22 cellular contexts compared by ENCODE assay signal in genomic region chr5:56580864-56581263, GRCh38.
"Had no signal": no experiment of that assay in that cellular context is flagged by ENCODE, and none has a peak within 500 bp of the region (broad histone marks: within the 10 kb centered on the region; RNA-seq: fewer than 3 reads in every experiment).

No MANE protein-coding gene starts in this region.

- H3K4me3 ChIP-seq: coronary artery, lower lobe of right lung, neural progenitor cell, right lobe of liver, skin epidermis, transverse colon had no signal

- H2AFZ ChIP-seq: neural progenitor cell had no signal

- H3K9me3 Mint-ChIP-seq: activated T-helper 1 cell treated with anti-CD3 and anti-CD28 coated beads, Interleukin-12 subunit alpha, Interleukin-12 subunit beta, Interleukin-2, Interleukin-4 antibody, amounts not matched to agents 30 ng/mL and 10 ng/mL and 1 ng/mL, durations not matched to agents 14 hours and 24 hours and 36 hours; stimulated activated effector memory CD8-positive, alpha-beta T cell treated with anti-CD3 and anti-CD28 coated beads, Interleukin-12 subunit alpha, Interleukin-12 subunit beta, amount 100 ng/mL, for 72 hours had no signal

- ATAC-seq: activated CD8-positive, alpha-beta T cell treated with anti-CD3 and anti-CD28 coated beads, Interleukin-2, amount 10 ng/mL, durations not matched to agents 7 days and 5 days; activated naive CD8-positive, alpha-beta T cell treated with anti-CD3 and anti-CD28 coated beads, Interleukin-2, amount 50 U/mL, for 24 hours; left lobe of liver; lower lobe of right lung; naive thymus-derived CD8-positive, alpha-beta T cell; right lobe of liver; stimulated activated effector memory CD8-positive, alpha-beta T cell treated with anti-CD3 and anti-CD28 coated beads, Interleukin-12 subunit alpha, Interleukin-12 subunit beta, amount 100 ng/mL, for 72 hours had no signal

- H3K4me3 Mint-ChIP-seq: activated CD8-positive, alpha-beta T cell treated with anti-CD3 and anti-CD28 coated beads, Interleukin-2, amount 10 ng/mL, durations not matched to agents 7 days and 5 days; activated naive CD8-positive, alpha-beta T cell treated with anti-CD3 and anti-CD28 coated beads, Interleukin-2, amount 50 U/mL, for 24 hours; activated T-helper 1 cell treated with anti-CD3 and anti-CD28 coated beads, Interleukin-12 subunit alpha, Interleukin-12 subunit beta, Interleukin-2, Interleukin-4 antibody, amounts not matched to agents 30 ng/mL and 10 ng/mL and 1 ng/mL, durations not matched to agents 14 hours and 24 hours and 36 hours; naive thymus-derived CD8-positive, alpha-beta T cell; neural progenitor cell; stimulated activated effector memory CD8-positive, alpha-beta T cell treated with anti-CD3 and anti-CD28 coated beads, Interleukin-12 subunit alpha, Interleukin-12 subunit beta, amount 100 ng/mL, for 72 hours had no signal

- H3K27me3 Mint-ChIP-seq: activated naive CD8-positive, alpha-beta T cell treated with anti-CD3 and anti-CD28 coated beads, Interleukin-2, amount 50 U/mL, for 24 hours; naive thymus-derived CD8-positive, alpha-beta T cell had no signal

- H3K27ac Mint-ChIP-seq: activated CD8-positive, alpha-beta T cell treated with anti-CD3 and anti-CD28 coated beads, Interleukin-2, amount 10 ng/mL, durations not matched to agents 7 days and 5 days; activated naive CD8-positive, alpha-beta T cell treated with anti-CD3 and anti-CD28 coated beads, Interleukin-2, amount 50 U/mL, for 24 hours; activated T-helper 1 cell treated with anti-CD3 and anti-CD28 coated beads, Interleukin-12 subunit alpha, Interleukin-12 subunit beta, Interleukin-2, Interleukin-4 antibody, amounts not matched to agents 30 ng/mL and 10 ng/mL and 1 ng/mL, durations not matched to agents 14 hours and 24 hours and 36 hours; naive thymus-derived CD8-positive, alpha-beta T cell; neural progenitor cell; stimulated activated effector memory CD8-positive, alpha-beta T cell treated with anti-CD3 and anti-CD28 coated beads, Interleukin-12 subunit alpha, Interleukin-12 subunit beta, amount 100 ng/mL, for 72 hours had no signal

- H3K27me3 ChIP-seq: neural progenitor cell, right lobe of liver, transverse colon had no signal

- H3K27ac ChIP-seq: coronary artery, lower lobe of right lung, neural progenitor cell, right lobe of liver, skin epidermis, transverse colon, VCaP had no signal

- H3K9me3 ChIP-seq: lower lobe of right lung, right lobe of liver, transverse colon had no signal

- H3K36me3 ChIP-seq: lower lobe of right lung, neural progenitor cell, right lobe of liver, transverse colon had no signal

- H3K9ac ChIP-seq: neural progenitor cell had no signal

- DNase-seq: activated CD4-positive, alpha-beta T cell treated with anti-CD3 and anti-CD28 coated beads, Interleukin-2, amount 50 U/mL, for 1 hour; activated CD4-positive, CD25-positive, alpha-beta regulatory T cell treated with anti-CD3 and anti-CD28 coated beads, Interleukin-2, amount 50 U/mL, for 72 hours; activated CD8-positive, alpha-beta T cell treated with anti-CD3 and anti-CD28 coated beads, Interleukin-2, amount 10 ng/mL, durations not matched to agents 7 days and 5 days; activated gamma-delta T cell; activated naive CD4-positive, alpha-beta T cell treated with anti-CD3 and anti-CD28 coated beads, Interleukin-2, amount 50 U/mL, for 16 hours; activated naive CD8-positive, alpha-beta T cell treated with anti-CD3 and anti-CD28 coated beads, Interleukin-2, amount 50 U/mL, for 24 hours; cerebellar nuclear complex; foreskin fibroblast; kidney; lower lobe of right lung; naive thymus-derived CD8-positive, alpha-beta T cell; posterior cingulate gyrus; right lobe of liver; stimulated activated CD4-positive, alpha-beta T cell treated with anti-CD3 and anti-CD28 coated beads, Interleukin-2, amount 100 ng/mL, for 24 hours; transverse colon had no signal

- H3K4me2 ChIP-seq: neural progenitor cell had no signal

- H3K4me1 Mint-ChIP-seq: stimulated activated effector memory CD8-positive, alpha-beta T cell treated with anti-CD3 and anti-CD28 coated beads, Interleukin-12 subunit alpha, Interleukin-12 subunit beta, amount 100 ng/mL, for 72 hours had no signal

- H3K4me1 ChIP-seq: right lobe of liver had no signal

- FAIRE-seq: kidney had no signal
